Comparison of ENCODE assay signal across 23 cellular contexts in the genomic region with DNA sequence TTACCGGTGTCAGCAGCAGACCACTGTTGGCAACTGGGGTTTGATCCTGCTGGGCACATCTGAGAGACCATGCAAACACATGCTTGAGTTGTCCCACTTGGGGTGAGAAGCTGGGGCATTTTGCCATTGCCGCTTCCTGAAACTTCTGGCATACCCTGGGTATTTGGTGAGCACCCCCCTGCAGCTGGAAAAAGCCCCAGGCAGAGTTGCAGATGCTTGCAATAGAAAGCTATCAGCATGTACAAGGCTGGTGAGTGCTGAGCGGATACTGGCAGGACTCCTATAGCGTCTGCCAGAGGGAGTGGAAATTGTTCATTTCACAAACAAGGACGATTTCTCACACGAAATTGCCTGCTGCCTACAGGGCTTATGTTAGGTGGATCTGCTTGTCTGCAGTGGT. TPM values are rescaled to one million over a fixed set of nuclear protein-coding genes. Genes with fewer than 3 reads are reported as not detected.
DNase-seq lines count a peak whose midpoint lies in the region; ATAC-seq and TF ChIP-seq lines count a peak whose summit lies in the region.
"Had no signal": no experiment of that assay in that cellular context is flagged by ENCODE, and none has a peak within 500 bp of the region (broad histone marks: within the 10 kb centered on the region; RNA-seq: fewer than 3 reads in every experiment).

No MANE protein-coding gene starts in this region.

- H3K27me3 Mint-ChIP-seq in CD4-positive, alpha-beta T cell: peaks cover 4% of the 10 kb centered on the region
- H3K27me3 Mint-ChIP-seq in activated CD4-positive, alpha-beta T cell treated with anti-CD3 and anti-CD28 coated beads, Interleukin-2, amount 10 ng/mL, durations not matched to agents 24 days and 14 days: peaks cover 15% of the 10 kb centered on the region

- peaks cover 6% of the 10 kb centered on the region for H3K4me1 Mint-ChIP-seq in CD4-positive, alpha-beta T cell (ENCODE audit: low read depth)
- H3K4me1 Mint-ChIP-seq in activated CD4-positive, alpha-beta T cell treated with anti-CD3 and anti-CD28 coated beads, Interleukin-2, amount 10 ng/mL, durations not matched to agents 24 days and 14 days: peaks cover 2% of the 10 kb centered on the region

- H3K27me3 ChIP-seq in CD4-positive, alpha-beta T cell (ENCODE audit: control insufficient read depth, insufficient read depth, low read length): no peaks in the 10 kb centered on the region
- H3K27me3 ChIP-seq: BLaER1 had no signal

- H3K27ac Mint-ChIP-seq in CD4-positive, alpha-beta T cell: no peak overlapping the region
- no peak overlapping the region for H3K27ac Mint-ChIP-seq in activated CD4-positive, alpha-beta T cell treated with anti-CD3 and anti-CD28 coated beads, Interleukin-2, amount 10 ng/mL, durations not matched to agents 24 days and 14 days
- H3K27ac Mint-ChIP-seq: CD8-positive, alpha-beta T cell; H9 had no signal

- no peak for TF ChIP-seq CTCF in CD4-positive, alpha-beta T cell (IDR thresholded peaks at IDR 0.05)

- peak; percentile 83 for ATAC-seq in Right ventricle myocardium inferior
- ATAC-seq in CD4-positive, alpha-beta T cell (ENCODE audit: poor library complexity): no peak
- ATAC-seq: CD8-positive, alpha-beta T cell; SK-N-SH treated with all-trans-retinoic acid at 6 μM for 48 hours had no signal

- H3K9ac ChIP-seq in SK-N-MC (ENCODE audit: insufficient read length): no peak overlapping the region
- H3K9ac ChIP-seq: BLaER1 had no signal

- CTCF ChIA-PET in CD4-positive, alpha-beta T cell (lab: Charles Lee): no interaction called here

- intact Hi-C loops in Right ventricle myocardium inferior (cut with DNase I) (no loop called here), cardiac septum (cut with DNase I) (no loop called here)
- intact Hi-C loops in CD4-positive, alpha-beta T cell (cut with DNase I, micrococcal nuclease): no loop called here
- intact Hi-C loops in activated CD4-positive, alpha-beta T cell treated with anti-CD3 and anti-CD28 coated beads, Interleukin-2, amount 10 ng/mL, durations not matched to agents 24 days and 14 days (cut with micrococcal nuclease): no loop called here

- no peak for DNase-seq in Right ventricle myocardium inferior (ENCODE audit: missing footprints)
- no peak for DNase-seq in cardiac septum (ENCODE audit: low spot score)
- peak; percentile 59 for DNase-seq in SK-N-MC (ENCODE audit: low read depth, low spot score)
- peak; percentile 18 for DNase-seq in fibroblast of the conjunctiva (ENCODE audit: low read depth)
- no peak for DNase-seq in CD4-positive, alpha-beta T cell
- DNase-seq in activated CD4-positive, alpha-beta T cell treated with anti-CD3 and anti-CD28 coated beads, Interleukin-2, amount 10 ng/mL, durations not matched to agents 24 days and 14 days: no peak
- DNase-seq in NCI-H187 treated with DMSO at 0.1 percent for 48 hours (lab: John Stamatoyannopoulos, UW): no peak
- no peak for DNase-seq in activated effector memory CD4-positive, alpha-beta T cell treated with anti-CD3 and anti-CD28 coated beads, Interleukin-2, amount 50 U/mL, for 16 hours
- DNase-seq: 8988T; CD8-positive, alpha-beta T cell; H9; Kasumi-1; MM.1S; NCI-H1092; NCI-H1436 treated with DMSO at 0.1 percent for 48 hours; NCI-H2081; NCI-H2171 treated with DMSO at 0.1 percent for 48 hours; NCI-H446; NCI-H526 treated with DMSO at 0.1 percent for 48 hours; NK-92 treated with Interleukin-12 subunit alpha and Interleukin-12 subunit beta, amount 100 ng/mL, for 24 hours; SHP77 treated with DMSO at 0.1 percent for 48 hours had no signal

- no peak overlapping the region for H3K4me3 Mint-ChIP-seq in CD4-positive, alpha-beta T cell
- no peak overlapping the region for H3K4me3 Mint-ChIP-seq in activated CD4-positive, alpha-beta T cell treated with anti-CD3 and anti-CD28 coated beads, Interleukin-2, amount 10 ng/mL, durations not matched to agents 24 days and 14 days
- H3K4me3 Mint-ChIP-seq: CD8-positive, alpha-beta T cell; H9 had no signal

- H3K4me3 ChIP-seq in SK-N-MC: no peak overlapping the region
- H3K4me3 ChIP-seq: BLaER1 had no signal

- no peaks in the 10 kb centered on the region for H3K9me3 Mint-ChIP-seq in CD4-positive, alpha-beta T cell
- H3K9me3 Mint-ChIP-seq in activated CD4-positive, alpha-beta T cell treated with anti-CD3 and anti-CD28 coated beads, Interleukin-2, amount 10 ng/mL, durations not matched to agents 24 days and 14 days: no peaks in the 10 kb centered on the region
- H3K9me3 Mint-ChIP-seq: CD8-positive, alpha-beta T cell; H9 had no signal

- H3K36me3 Mint-ChIP-seq in CD4-positive, alpha-beta T cell (ENCODE audit: low read depth): no peaks in the 10 kb centered on the region
- no peaks in the 10 kb centered on the region for H3K36me3 Mint-ChIP-seq in activated CD4-positive, alpha-beta T cell treated with anti-CD3 and anti-CD28 coated beads, Interleukin-2, amount 10 ng/mL, durations not matched to agents 24 days and 14 days (ENCODE audit: low read depth)
- H3K36me3 Mint-ChIP-seq: CD8-positive, alpha-beta T cell had no signal

- POLR2A ChIA-PET in CD4-positive, alpha-beta T cell (lab: Charles Lee): no interaction called here

- no peaks in the 10 kb centered on the region for H3K9me3 ChIP-seq in SK-N-MC (ENCODE audit: low read depth, low read length)
- no peaks in the 10 kb centered on the region for H3K9me3 ChIP-seq in CD4-positive, alpha-beta T cell (ENCODE audit: control insufficient read depth, low read length)
- H3K9me3 ChIP-seq: BLaER1 had no signal

- H3K27ac ChIP-seq in SK-N-MC: no peak overlapping the region
- H3K27ac ChIP-seq in CD4-positive, alpha-beta T cell (ENCODE audit: low read depth, low read length): no peak overlapping the region
- H3K27ac ChIP-seq: BLaER1 had no signal

- H3K36me3 ChIP-seq in SK-N-MC (ENCODE audit: insufficient read depth, low read length): no peaks in the 10 kb centered on the region
- H3K36me3 ChIP-seq: BLaER1 had no signal

RNA-seq across cellular contexts. Expression of gene SUPT20HL1, which starts 32.3 kb away (rescaled TPM):
- total RNA-seq in Right ventricle myocardium inferior (not detected), cardiac septum (not detected)
- not detected for total RNA-seq in CD4-positive, alpha-beta T cell
- total RNA-seq in activated CD4-positive, alpha-beta T cell treated with anti-CD3 and anti-CD28 coated beads, Interleukin-2, amount 10 ng/mL, durations not matched to agents 24 days and 14 days: not detected in 2 replicates
- total RNA-seq: CD8-positive, alpha-beta T cell; H9 had no signal

Comparison
In these comparisons a context has a peak if more than half of its experiments do, and no peak if none do; other contexts are left out.
1. DNase-seq: peak in SK-N-MC (single experiment) and fibroblast of the conjunctiva (single experiment); none in Right ventricle myocardium inferior (single experiment), cardiac septum (single experiment), CD4-positive, alpha-beta T cell (0 of 10), activated CD4-positive, alpha-beta T cell treated with anti-CD3 and anti-CD28 coated beads, Interleukin-2, amount 10 ng/mL, durations not matched to agents 24 days and 14 days (single experiment), NCI-H187 treated with DMSO at 0.1 percent for 48 hours (single experiment) and activated effector memory CD4-positive, alpha-beta T cell treated with anti-CD3 and anti-CD28 coated beads, Interleukin-2, amount 50 U/mL, for 16 hours (single experiment).